ENCODE assay signal across 29 cellular contexts in the genomic region with DNA sequence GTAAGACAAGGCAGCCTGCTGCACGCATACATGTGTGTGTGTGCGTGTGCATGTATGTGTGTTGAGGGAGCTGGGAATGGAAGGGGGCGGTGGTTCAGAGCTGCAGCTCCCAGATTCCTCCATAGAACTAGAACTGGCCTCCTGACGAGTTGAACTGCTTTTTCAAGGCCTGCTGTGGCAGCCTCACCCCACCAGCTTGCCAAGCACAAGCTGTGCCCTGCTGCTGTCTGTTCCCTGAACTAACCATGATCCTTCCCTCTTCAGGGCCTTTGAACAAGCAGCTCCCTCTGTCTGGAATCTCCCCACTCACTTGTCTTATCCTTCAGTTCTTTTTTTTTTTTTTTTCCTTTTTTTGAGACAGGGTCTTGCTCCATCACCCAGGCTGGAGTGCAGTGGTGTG. TPM values are rescaled to one million over a fixed set of nuclear protein-coding genes. Genes with fewer than 3 reads are reported as not detected.
DNase-seq lines count a peak whose midpoint lies in the region; ATAC-seq, FAIRE-seq and TF ChIP-seq lines count a peak whose summit lies in the region.
"Had no signal": no experiment of that assay in that cellular context is flagged by ENCODE, and none has a peak within 500 bp of the region (broad histone marks: within the 10 kb centered on the region; RNA-seq: fewer than 3 reads in every experiment).

No MANE protein-coding gene starts in this region.

- no peak overlapping the region for H2AFZ ChIP-seq in neuronal stem cell (ENCODE audit: low read length)

- H2BK5ac ChIP-seq in neuronal stem cell (ENCODE audit: low read length): no peak overlapping the region

- H3K4ac ChIP-seq in neuronal stem cell (ENCODE audit: low read length): no peak overlapping the region

- DNase-seq in A549 (ENCODE audit: low read depth in 1 of 2, low spot score in 1 of 2) (no peak), G401 (ENCODE audit: low spot score) (peak; percentile 84), heart right ventricle (no peak), neuronal stem cell (ENCODE audit: low spot score) (no peak), Calu3 (no peak), NCI-H2029 treated with DMSO at 0.1 percent for 48 hours (lab: John Stamatoyannopoulos, UW) (no peak)
- DNase-seq: Caco-2; CD8-positive, alpha-beta T cell; DMS 273 treated with DMSO at 0.1 percent for 48 hours; DMS79; EL; GF-D8; KG1; MG63; NCI-H1105 treated with DMSO at 0.1 percent for 48 hours; NCI-H146; NCI-H2029; NCI-H446 treated with DMSO at 0.1 percent for 48 hours; NCI-H526; NCI-H82; RPMI8226; SIG-M5 had no signal

- H2AK5ac ChIP-seq in neuronal stem cell (ENCODE audit: low read depth, low read length): no peak overlapping the region

- H3K36me3 Mint-ChIP-seq in Calu3 (ENCODE audit: insufficient read depth, unreplicated experiment): peaks cover 6% of the 10 kb centered on the region

- no peak overlapping the region for H2BK12ac ChIP-seq in neuronal stem cell (ENCODE audit: low read length)

- no peak overlapping the region for H3K18ac ChIP-seq in neuronal stem cell (ENCODE audit: low read length)

- peak overlapping the region; percentile 61 for H2BK120ac ChIP-seq in neuronal stem cell (ENCODE audit: low read depth, low read length)

- H3K14ac ChIP-seq in neuronal stem cell (ENCODE audit: low read length): no peak overlapping the region

- H3K9me3 ChIP-seq in A549 (no peaks in the 10 kb centered on the region), heart right ventricle (no peaks in the 10 kb centered on the region), neuronal stem cell (replicated peaks in 1 of 2; ENCODE audit: control insufficient read depth in 2 of 2, insufficient read depth in 1 of 2, low read depth in 1 of 2, low read length in 2 of 2) (no peaks in the 10 kb centered on the region)
- H3K9me3 ChIP-seq: Caco-2, MG63 had no signal

- no peak overlapping the region for H2BK15ac ChIP-seq in neuronal stem cell (ENCODE audit: low read length)

- no peak overlapping the region for H3K27ac ChIP-seq in A549
- peak overlapping the region in 5 of 10 donors; percentile 9 to 54 (median 21) for H3K27ac ChIP-seq in heart right ventricle
- H3K27ac ChIP-seq in neuronal stem cell (replicated peaks; ENCODE audit: low read length): no peak overlapping the region
- H3K27ac ChIP-seq: C4-2B, SK-N-MC had no signal

- H3K4me3 Mint-ChIP-seq in Calu3 (ENCODE audit: low read depth, unreplicated experiment): no peak overlapping the region
- H3K4me3 Mint-ChIP-seq: B cell; CD8-positive, alpha-beta T cell had no signal

- TF ChIP-seq CTCF in A549 (IDR thresholded peaks at IDR 0.05) (no peak), heart right ventricle (IDR thresholded peaks at IDR 0.05) (no peak), Calu3 (IDR thresholded peaks at IDR 0.05; ENCODE audit: unreplicated experiment) (no peak)

- no peaks in the 10 kb centered on the region for H3K79me1 ChIP-seq in neuronal stem cell (ENCODE audit: low read depth, low read length)

- FAIRE-seq in A549 (lab: Jason Lieb, UNC): no peak
- FAIRE-seq: GM12892, GM19239 had no signal

- H4K91ac ChIP-seq in neuronal stem cell (ENCODE audit: low read depth, low read length, poor library complexity): no peak overlapping the region

- WGBS in A549 (ENCODE audit: missing lambda C conversion rate): 96% methylated on average over 4 of the region's 4 CpGs
- 85 to 90% methylated on average over 4 of the region's 4 CpGs for WGBS in heart right ventricle, 2 donors
- no CpG with 5 or more reads among the region's 4 CpGs for WGBS in neuronal stem cell (ENCODE audit: extremely low coverage in 2 of 2, insufficient read length in 2 of 2, insufficient replicate concordance in 1 of 2), 2 donors

- no peaks in the 10 kb centered on the region for H3K4me1 Mint-ChIP-seq in Calu3 (ENCODE audit: low read depth, unreplicated experiment)
- H3K4me1 Mint-ChIP-seq: B cell had no signal

- ATAC-seq in A549 (peak; percentile 22 to 30; a peak in 2 of 6 replicates), heart right ventricle (peak in 5 of 8 donors; percentile 41 to 83 (median 65)), GM21786 (IDR thresholded peaks at IDR 0.05; ENCODE audit: unreplicated experiment) (no peak)
- ATAC-seq: CD8-positive, alpha-beta T cell; HCT116 had no signal

- no peaks in the 10 kb centered on the region for H3K27me3 ChIP-seq in heart right ventricle
- H3K27me3 ChIP-seq in neuronal stem cell (ENCODE audit: control insufficient read depth in 3 of 3, insufficient read depth in 3 of 3, low read depth in 1 of 3, low read length in 3 of 3): no peaks in the 10 kb centered on the region
- H3K27me3 ChIP-seq: MG63 had no signal

- H3K36me3 ChIP-seq in heart right ventricle (peaks cover 0 to 86% (median 26%) of the 10 kb centered on the region in 9 donors), neuronal stem cell (replicated peaks in 1 of 2; ENCODE audit: control insufficient read depth in 2 of 2, insufficient read depth in 2 of 2, low read length in 2 of 2) (peaks cover 8 to 17% of the 10 kb centered on the region in 2 donors)

- H3K4me1 ChIP-seq in A549: no peaks in the 10 kb centered on the region
- peaks cover 0 to 5% (median 0%) of the 10 kb centered on the region in 9 donors for H3K4me1 ChIP-seq in heart right ventricle
- H3K4me1 ChIP-seq in neuronal stem cell (ENCODE audit: control insufficient read depth in 2 of 2, insufficient read depth in 1 of 2, low read depth in 1 of 2, low read length in 2 of 2): no peaks in the 10 kb centered on the region
- H3K4me1 ChIP-seq: Caco-2 had no signal

- no peak for TF ChIP-seq RAD21 in A549 (conservative IDR thresholded peaks at IDR 0.05 in 1 of 2, IDR thresholded peaks at IDR 0.05 in 1 of 2)

- H4K8ac ChIP-seq in neuronal stem cell (ENCODE audit: low read depth, low read length): peak overlapping the region; percentile 43

- no peak overlapping the region for H3K27ac Mint-ChIP-seq in Calu3 (ENCODE audit: unreplicated experiment)
- H3K27ac Mint-ChIP-seq: B cell; CD8-positive, alpha-beta T cell had no signal

- TF ChIP-seq POLR2A in A549 (IDR thresholded peaks at IDR 0.05; ENCODE audit: low read length): no peak

- no TSS peak for BruUV-seq in Calu3 (replicated peaks; lab: Mats Ljungman, UMichigan)

- in situ Hi-C loops in G401 (cut with HindIII; ENCODE audit: low sequenced_read_pairs): no loop called here

- no peak overlapping the region for H3K4me2 ChIP-seq in A549
- H3K4me2 ChIP-seq in neuronal stem cell (ENCODE audit: insufficient read depth, low read length, poor library complexity, severe bottlenecking): no peak overlapping the region

- CTCF ChIA-PET in A549 (lab: Yijun Ruan, JAX): interaction anchor here (0.6 to 2.4 kb wide), 8 partner anchors 8 to 590 kb away, joined by 3 to 9 read pairs (median 4); partner anchors contain the start of gene TOR2A
- CTCF ChIA-PET in Calu3 (lab: Charles Lee): interaction anchor here (0.6 kb wide), 2 partner anchors 14 to 259 kb away, joined by 3 to 4 read pairs; no protein-coding TSS in a partner anchor

- no peak overlapping the region for H3K4me3 ChIP-seq in A549
- no peak overlapping the region for H3K4me3 ChIP-seq in heart right ventricle
- H3K4me3 ChIP-seq in neuronal stem cell (ENCODE audit: low read length in 2 of 2): no peak overlapping the region
- H3K4me3 ChIP-seq: MG63, SK-N-MC had no signal

- no peaks in the 10 kb centered on the region for H3K27me3 Mint-ChIP-seq in Calu3 (ENCODE audit: unreplicated experiment)
- H3K27me3 Mint-ChIP-seq: B cell had no signal

- TF ChIP-seq EP300 in A549 (IDR thresholded peaks at IDR 0.05): no peak

- intact Hi-C loops in heart right ventricle (cut with DNase I) (no loop called here), Calu3 (cut with micrococcal nuclease; ENCODE audit: unreplicated experiment) (no loop called here)

- H3K9ac ChIP-seq in neuronal stem cell (ENCODE audit: low read depth, low read length, poor library complexity): no peak overlapping the region

- no peak overlapping the region for H3K23ac ChIP-seq in neuronal stem cell (ENCODE audit: low read depth, low read length, poor library complexity)

- POLR2A ChIA-PET in A549 (lab: Yijun Ruan, JAX): no interaction called here

- H3K9me3 Mint-ChIP-seq in Calu3 (ENCODE audit: low read depth, unreplicated experiment): no peaks in the 10 kb centered on the region
- H3K9me3 Mint-ChIP-seq: CD8-positive, alpha-beta T cell had no signal

TF ChIP-seq in A549, 52 proteins besides CTCF, POLR2A, EP300 and RAD21 (continues in another document):
- TF ChIP-seq EHF (CRISPR knock-in tag; IDR thresholded peaks at IDR 0.05): no peak

RNA-seq across cellular contexts. Expression of gene LRSAM1, which starts 22.6 kb away (rescaled TPM):
- 5.1 and 6.4 TPM in 2 replicates for polyA plus RNA-seq in A549 (2011; rRNA removed)
- polyA plus RNA-seq in A549 (2012; cell fraction: cytosol; rRNA removed): 7.6 and 9.1 TPM in 2 replicates
- polyA plus RNA-seq in A549 (2012; cell fraction: nucleus; rRNA removed): 31.8 and 46.4 TPM in 2 replicates
- 9.2 to 10.5 TPM (median 10.0 TPM) in 3 replicates for polyA plus RNA-seq in A549 (2017; fragmentation: RNase III; extraction: RNeasy Plus Mini Kit Qiagen cat#74134 plus additional on column Dnase treatment)
- polyA minus RNA-seq in A549 (2011; rRNA and poly(A)+ RNA removed): 5.7 and 8.9 TPM in 2 replicates
- total RNA-seq in G401 (2014; rRNA removed; shearing (Covaris generic)): 20.0 and 20.7 TPM in 2 replicates
- total RNA-seq in heart right ventricle: 10 to 100 TPM; 24.9 to 49.6 (median 29.5) TPM
- 10 to 100 TPM; 21.2 to 59.9 TPM for polyA plus RNA-seq in heart right ventricle
- polyA plus RNA-seq in neuronal stem cell (2013, experiment 1 of 2): 7.6 TPM
- polyA plus RNA-seq in neuronal stem cell (2013, experiment 2 of 2): 7.2 TPM
- total RNA-seq in Calu3 (2022): 12.0 and 18.4 TPM in 2 replicates

RNA-seq across cellular contexts. Expression of gene RPL12, which starts 22.7 kb away (rescaled TPM):
- 1,891 and 2,198 TPM in 2 replicates for polyA plus RNA-seq in A549 (2011; rRNA removed)
- 2,114 and 2,323 TPM in 2 replicates for polyA plus RNA-seq in A549 (2012; cell fraction: cytosol; rRNA removed)
- polyA plus RNA-seq in A549 (2012; cell fraction: nucleus; rRNA removed): 721 and 1,502 TPM in 2 replicates
- polyA plus RNA-seq in A549 (2017; fragmentation: RNase III; extraction: RNeasy Plus Mini Kit Qiagen cat#74134 plus additional on column Dnase treatment): 2,384 to 2,622 TPM (median 2,519 TPM) in 3 replicates
- polyA minus RNA-seq in A549 (2011; rRNA and poly(A)+ RNA removed): 616 and 1,237 TPM in 2 replicates
- total RNA-seq in G401 (2014; rRNA removed; shearing (Covaris generic)): 1,861 and 2,468 TPM in 2 replicates
- 100 to 1,000 TPM; 409 to 810 (median 499) TPM for total RNA-seq in heart right ventricle
- polyA plus RNA-seq in heart right ventricle: 1,000 to 10,000 TPM; 1,671 to 1,920 TPM
- polyA plus RNA-seq in neuronal stem cell (2013, experiment 1 of 2): 3,244 TPM
- polyA plus RNA-seq in neuronal stem cell (2013, experiment 2 of 2): 3,233 TPM
- 788 and 855 TPM in 2 replicates for total RNA-seq in Calu3 (2022)

RNA-seq across cellular contexts. Expression of gene ZNF79, which starts 49.8 kb away (rescaled TPM):
- 5.7 and 7.4 TPM in 2 replicates for polyA plus RNA-seq in A549 (2011; rRNA removed)
- 2.5 and 2.7 TPM in 2 replicates for polyA plus RNA-seq in A549 (2012; cell fraction: cytosol; rRNA removed)
- 3.5 and 4.7 TPM in 2 replicates for polyA plus RNA-seq in A549 (2012; cell fraction: nucleus; rRNA removed)
- polyA plus RNA-seq in A549 (2017; fragmentation: RNase III; extraction: RNeasy Plus Mini Kit Qiagen cat#74134 plus additional on column Dnase treatment): 4.9 to 5.5 TPM (median 5.1 TPM) in 3 replicates
- 21.3 and 26.9 TPM in 2 replicates for polyA minus RNA-seq in A549 (2011; rRNA and poly(A)+ RNA removed)
- total RNA-seq in G401 (2014; rRNA removed; shearing (Covaris generic)): 4.8 and 8.8 TPM in 2 replicates
- 1 to 10 TPM; 4.4 to 8.3 (median 6.4) TPM for total RNA-seq in heart right ventricle
- polyA plus RNA-seq in heart right ventricle: 1 to 10 TPM; 2.1 to 4.5 TPM
- polyA plus RNA-seq in neuronal stem cell (2013, experiment 1 of 2): 3.2 TPM
- polyA plus RNA-seq in neuronal stem cell (2013, experiment 2 of 2): 3.3 TPM
- total RNA-seq in Calu3 (2022): 7.0 and 7.1 TPM in 2 replicates
